In the genomic region with DNA sequence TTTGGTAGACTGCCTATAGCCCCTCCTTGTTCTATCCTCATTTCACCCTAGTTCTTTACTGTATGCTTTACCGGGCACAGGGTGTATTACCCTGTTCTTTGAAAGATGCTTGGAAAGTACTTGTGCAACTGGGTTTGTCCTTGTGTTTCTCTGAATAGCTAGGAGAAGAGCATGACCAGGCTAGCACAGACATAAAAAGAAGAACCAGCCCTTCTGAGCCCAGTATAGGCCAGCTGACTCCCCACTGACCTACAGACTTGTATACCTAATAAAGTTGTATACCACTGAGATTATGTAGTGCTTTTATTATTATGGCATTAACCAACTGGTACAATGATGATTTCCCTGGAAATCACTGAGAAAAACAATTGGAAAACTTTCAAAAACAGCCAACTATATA, we compare ENCODE assay signal across 2 cellular contexts.
TF ChIP-seq lines count a peak whose summit lies in the region.

No MANE protein-coding gene starts in this region.

TF ChIP-seq in GM23338, 12 proteins besides CTCF, POLR2A, EP300 and RAD21:
- TF ChIP-seq CREB1 (CRISPR knock-in tag; IDR thresholded peaks at IDR 0.05; ENCODE audit: low read depth) (no peak), STAT1 (IDR thresholded peaks at IDR 0.05; ENCODE audit: unreplicated experiment) (no peak), ZNF331 (CRISPR knock-in tag; IDR thresholded peaks at IDR 0.05; ENCODE audit: low read depth) (no peak), EZH2phosphoT487 (IDR thresholded peaks at IDR 0.05; ENCODE audit: unreplicated experiment) (no peak), ZNF114 (CRISPR knock-in tag; IDR thresholded peaks at IDR 0.05) (no peak)

TF ChIP-seq in HCT116, 20 proteins besides CTCF, POLR2A, EP300 and RAD21:
- no peak for TF ChIP-seq ZNF274 (IDR thresholded peaks at IDR 0.05; ENCODE audit: low read depth, low read length)
- no peak for TF ChIP-seq EZH2 (IDR thresholded peaks at IDR 0.05)
- no peak for TF ChIP-seq EZH2phosphoT487 (IDR thresholded peaks at IDR 0.05; ENCODE audit: borderline replicate concordance)
- no peak for TF ChIP-seq EGR1 (IDR thresholded peaks at IDR 0.05; ENCODE audit: low read depth)
- TF ChIP-seq CEBPB (IDR thresholded peaks at IDR 0.05; ENCODE audit: low read depth): no peak
- TF ChIP-seq FOSL1 (IDR thresholded peaks at IDR 0.05; ENCODE audit: low read depth): no peak
- no peak for TF ChIP-seq TCF7L2 (IDR thresholded peaks at IDR 0.05; ENCODE audit: borderline replicate concordance, extremely low read depth, insufficient read depth, insufficient read length)
- no peak for TF ChIP-seq YY1 (IDR thresholded peaks at IDR 0.05; ENCODE audit: extremely low read depth, insufficient replicate concordance, low read depth, low read length)
- no peak for TF ChIP-seq ZFX (IDR thresholded peaks at IDR 0.05)
- no peak for TF ChIP-seq POLR2AphosphoS5 (IDR thresholded peaks at IDR 0.05; ENCODE audit: low read depth, low read length)
- TF ChIP-seq, protein P1, sequence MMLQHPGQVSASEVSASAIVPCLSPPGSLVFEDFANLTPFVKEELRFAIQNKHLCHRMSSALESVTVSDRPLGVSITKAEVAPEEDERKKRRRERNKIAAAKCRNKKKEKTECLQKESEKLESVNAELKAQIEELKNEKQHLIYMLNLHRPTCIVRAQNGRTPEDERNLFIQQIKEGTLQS (IDR thresholded peaks at IDR 0.05): no peak
- TF ChIP-seq CBX3 (IDR thresholded peaks at IDR 0.05; ENCODE audit: low read depth): no peak
- TF ChIP-seq ELF1 (IDR thresholded peaks at IDR 0.05; ENCODE audit: borderline replicate concordance, low read depth): no peak
- no peak for TF ChIP-seq SIN3A (IDR thresholded peaks at IDR 0.05; ENCODE audit: low read depth)
- TF ChIP-seq SRF (IDR thresholded peaks at IDR 0.05; ENCODE audit: low read depth): no peak
- TF ChIP-seq, protein P2, sequence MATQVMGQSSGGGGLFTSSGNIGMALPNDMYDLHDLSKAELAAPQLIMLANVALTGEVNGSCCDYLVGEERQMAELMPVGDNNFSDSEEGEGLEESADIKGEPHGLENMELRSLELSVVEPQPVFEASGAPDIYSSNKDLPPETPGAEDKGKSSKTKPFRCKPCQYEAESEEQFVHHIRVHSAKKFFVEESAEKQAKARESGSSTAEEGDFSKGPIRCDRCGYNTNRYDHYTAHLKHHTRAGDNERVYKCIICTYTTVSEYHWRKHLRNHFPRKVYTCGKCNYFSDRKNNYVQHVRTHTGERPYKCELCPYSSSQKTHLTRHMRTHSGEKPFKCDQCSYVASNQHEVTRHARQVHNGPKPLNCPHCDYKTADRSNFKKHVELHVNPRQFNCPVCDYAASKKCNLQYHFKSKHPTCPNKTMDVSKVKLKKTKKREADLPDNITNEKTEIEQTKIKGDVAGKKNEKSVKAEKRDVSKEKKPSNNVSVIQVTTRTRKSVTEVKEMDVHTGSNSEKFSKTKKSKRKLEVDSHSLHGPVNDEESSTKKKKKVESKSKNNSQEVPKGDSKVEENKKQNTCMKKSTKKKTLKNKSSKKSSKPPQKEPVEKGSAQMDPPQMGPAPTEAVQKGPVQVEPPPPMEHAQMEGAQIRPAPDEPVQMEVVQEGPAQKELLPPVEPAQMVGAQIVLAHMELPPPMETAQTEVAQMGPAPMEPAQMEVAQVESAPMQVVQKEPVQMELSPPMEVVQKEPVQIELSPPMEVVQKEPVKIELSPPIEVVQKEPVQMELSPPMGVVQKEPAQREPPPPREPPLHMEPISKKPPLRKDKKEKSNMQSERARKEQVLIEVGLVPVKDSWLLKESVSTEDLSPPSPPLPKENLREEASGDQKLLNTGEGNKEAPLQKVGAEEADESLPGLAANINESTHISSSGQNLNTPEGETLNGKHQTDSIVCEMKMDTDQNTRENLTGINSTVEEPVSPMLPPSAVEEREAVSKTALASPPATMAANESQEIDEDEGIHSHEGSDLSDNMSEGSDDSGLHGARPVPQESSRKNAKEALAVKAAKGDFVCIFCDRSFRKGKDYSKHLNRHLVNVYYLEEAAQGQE (IDR thresholded peaks at IDR 0.05; ENCODE audit: low read depth): no peak
TF ChIP-seq in HCT116: peak in this region for 0.
